ENCODE assay signal across 9 cellular contexts in genomic region chr2:204108874-204109295, GRCh38.
DNase-seq lines count a peak whose midpoint lies in the region; ATAC-seq and TF ChIP-seq lines count a peak whose summit lies in the region.
"Had no signal": no experiment of that assay in that cellular context is flagged by ENCODE, and none has a peak within 500 bp of the region (broad histone marks: within the 10 kb centered on the region; RNA-seq: fewer than 3 reads in every experiment).

No MANE protein-coding gene starts in this region.

- H3K4me3 Mint-ChIP-seq in activated T-helper 2 cell treated with anti-CD3 and anti-CD28 coated beads, Interferon-gamma antibody, Interleukin-2, Interleukin-4, amounts not matched to agents 10 μg/mL and 5 μg/mL and 100 μg/mL, durations not matched to agents 14 hours and 24 hours and 36 hours (ENCODE audit: low read depth): peak overlapping the region; percentile 64
- H3K4me3 Mint-ChIP-seq in naive thymus-derived CD8-positive, alpha-beta T cell: peak overlapping the region; percentile 50 to 85 (median 77)

- H3K36me3 Mint-ChIP-seq in activated T-helper 2 cell treated with anti-CD3 and anti-CD28 coated beads, Interferon-gamma antibody, Interleukin-2, Interleukin-4, amounts not matched to agents 10 μg/mL and 5 μg/mL and 100 μg/mL, durations not matched to agents 14 hours and 24 hours and 36 hours (ENCODE audit: low read depth): peaks cover under 1% of the 10 kb centered on the region
- H3K36me3 Mint-ChIP-seq in naive thymus-derived CD8-positive, alpha-beta T cell: no peaks in the 10 kb centered on the region

- intact Hi-C loops in activated T-helper 2 cell treated with anti-CD3 and anti-CD28 coated beads, Interferon-gamma antibody, Interleukin-2, Interleukin-4, amounts not matched to agents 10 μg/mL and 5 μg/mL and 100 μg/mL, durations not matched to agents 14 hours and 24 hours and 36 hours (cut with micrococcal nuclease): loop anchor here (1.0 to 10.0 kb wide), 13 partner anchors 36 to 1576 kb away; partner anchors contain the start of gene NRP2
- intact Hi-C loops in vagina (cut with DNase I): no loop called here

- TF ChIP-seq CTCF in vagina (IDR thresholded peaks at IDR 0.05): no peak

- no peaks in the 10 kb centered on the region for H3K9me3 ChIP-seq in vagina

- ATAC-seq in naive thymus-derived CD8-positive, alpha-beta T cell: peak; percentile 9 to 15
- ATAC-seq in GM18520 (IDR thresholded peaks at IDR 0.05; ENCODE audit: unreplicated experiment): no peak
- no peak for ATAC-seq in HG03469 (IDR thresholded peaks at IDR 0.05; ENCODE audit: unreplicated experiment)

- DNase-seq in stimulated activated CD4-positive, alpha-beta T cell treated with anti-CD3 and anti-CD28 coated beads, Interleukin-15, amount 100 ng/mL, for 24 hours: peak; percentile 56
- DNase-seq in stimulated activated CD4-positive, alpha-beta T cell treated with anti-CD3 and anti-CD28 coated beads, Interleukin-12 subunit alpha, Interleukin-12 subunit beta, amount 100 ng/mL, for 4 hours: no peak
- DNase-seq in activated T-helper 2 cell treated with anti-CD3 and anti-CD28 coated beads, Interferon-gamma antibody, Interleukin-2, Interleukin-4, amounts not matched to agents 10 μg/mL and 5 μg/mL and 100 μg/mL, durations not matched to agents 14 hours and 24 hours and 36 hours (ENCODE audit: low spot score): peak; percentile 20
- peak in 1 of 10 donors; percentile 4 for DNase-seq in naive thymus-derived CD8-positive, alpha-beta T cell
- DNase-seq in vagina (ENCODE audit: extremely low spot score in 2 of 2) (no peak), A172 (ENCODE audit: low spot score) (no peak)
- DNase-seq: cerebellar nuclear complex had no signal

- POLR2A ChIA-PET in naive thymus-derived CD8-positive, alpha-beta T cell (lab: Charles Lee): interaction anchor here (1.9 kb wide), 1 partner anchor 69 kb away, joined by 9 read pairs; no protein-coding TSS in a partner anchor

- peaks cover 76% of the 10 kb centered on the region for H3K4me1 Mint-ChIP-seq in activated T-helper 2 cell treated with anti-CD3 and anti-CD28 coated beads, Interferon-gamma antibody, Interleukin-2, Interleukin-4, amounts not matched to agents 10 μg/mL and 5 μg/mL and 100 μg/mL, durations not matched to agents 14 hours and 24 hours and 36 hours (ENCODE audit: low read depth)
- H3K4me1 Mint-ChIP-seq in naive thymus-derived CD8-positive, alpha-beta T cell: peaks cover 22 to 40% (median 35%) of the 10 kb centered on the region in 4 donors

- H3K9me3 Mint-ChIP-seq in activated T-helper 2 cell treated with anti-CD3 and anti-CD28 coated beads, Interferon-gamma antibody, Interleukin-2, Interleukin-4, amounts not matched to agents 10 μg/mL and 5 μg/mL and 100 μg/mL, durations not matched to agents 14 hours and 24 hours and 36 hours: no peaks in the 10 kb centered on the region
- no peaks in the 10 kb centered on the region for H3K9me3 Mint-ChIP-seq in naive thymus-derived CD8-positive, alpha-beta T cell

- no peak for TF ChIP-seq POLR2A in vagina (IDR thresholded peaks at IDR 0.05)

- no peaks in the 10 kb centered on the region for H3K27me3 ChIP-seq in vagina

- peak overlapping the region; percentile 89 for H3K27ac Mint-ChIP-seq in activated T-helper 2 cell treated with anti-CD3 and anti-CD28 coated beads, Interferon-gamma antibody, Interleukin-2, Interleukin-4, amounts not matched to agents 10 μg/mL and 5 μg/mL and 100 μg/mL, durations not matched to agents 14 hours and 24 hours and 36 hours
- H3K27ac Mint-ChIP-seq in naive thymus-derived CD8-positive, alpha-beta T cell: peak overlapping the region in 7 of 10 donors; percentile 10 to 64 (median 18)

- no peaks in the 10 kb centered on the region for H3K36me3 ChIP-seq in vagina

- peak overlapping the region; percentile 70 for H3K27ac ChIP-seq in vagina

- H3K4me3 ChIP-seq in vagina: no peak overlapping the region

- H3K27me3 Mint-ChIP-seq in activated T-helper 2 cell treated with anti-CD3 and anti-CD28 coated beads, Interferon-gamma antibody, Interleukin-2, Interleukin-4, amounts not matched to agents 10 μg/mL and 5 μg/mL and 100 μg/mL, durations not matched to agents 14 hours and 24 hours and 36 hours (ENCODE audit: low read depth): no peaks in the 10 kb centered on the region
- H3K27me3 Mint-ChIP-seq in naive thymus-derived CD8-positive, alpha-beta T cell: peaks cover 0 to 2% (median 0%) of the 10 kb centered on the region in 5 donors

- H3K4me1 ChIP-seq in vagina: peaks cover 31% of the 10 kb centered on the region

Comparison
In these comparisons a context has a peak if more than half of its experiments do, and no peak if none do; other contexts are left out.
1. DNase-seq: peak in stimulated activated CD4-positive, alpha-beta T cell treated with anti-CD3 and anti-CD28 coated beads, Interleukin-15, amount 100 ng/mL, for 24 hours (single experiment) and activated T-helper 2 cell treated with anti-CD3 and anti-CD28 coated beads, Interferon-gamma antibody, Interleukin-2, Interleukin-4, amounts not matched to agents 10 μg/mL and 5 μg/mL and 100 μg/mL, durations not matched to agents 14 hours and 24 hours and 36 hours (single experiment); none in stimulated activated CD4-positive, alpha-beta T cell treated with anti-CD3 and anti-CD28 coated beads, Interleukin-12 subunit alpha, Interleukin-12 subunit beta, amount 100 ng/mL, for 4 hours (single experiment), vagina (0 of 2) and A172 (single experiment).
2. ATAC-seq: peak in naive thymus-derived CD8-positive, alpha-beta T cell (2 of 2); none in GM18520 (single experiment) and HG03469 (single experiment).